ENCODE assay signal across 1 cellular context in genomic region chr6:5025911-5026819, GRCh38.
TF ChIP-seq lines count a peak whose summit lies in the region.

No MANE protein-coding gene starts in this region.

TF ChIP-seq in HEK293, 187 proteins besides CTCF, POLR2A, EP300 and RAD21 (continued from another document and continues in another):
- TF ChIP-seq, protein P1, sequence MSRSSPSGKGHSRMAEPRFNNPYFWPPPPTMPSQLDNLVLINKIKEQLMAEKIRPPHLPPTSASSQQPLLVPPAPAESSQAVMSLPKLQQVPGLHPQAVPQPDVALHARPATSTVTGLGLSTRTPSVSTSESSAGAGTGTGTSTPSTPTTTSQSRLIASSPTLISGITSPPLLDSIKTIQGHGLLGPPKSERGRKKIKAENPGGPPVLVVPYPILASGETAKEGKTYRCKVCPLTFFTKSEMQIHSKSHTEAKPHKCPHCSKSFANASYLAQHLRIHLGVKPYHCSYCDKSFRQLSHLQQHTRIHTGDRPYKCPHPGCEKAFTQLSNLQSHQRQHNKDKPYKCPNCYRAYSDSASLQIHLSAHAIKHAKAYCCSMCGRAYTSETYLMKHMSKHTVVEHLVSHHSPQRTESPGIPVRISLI (tag by site-specific recombination; IDR thresholded peaks at IDR 0.05), result no peak
- TF ChIP-seq, protein P2, sequence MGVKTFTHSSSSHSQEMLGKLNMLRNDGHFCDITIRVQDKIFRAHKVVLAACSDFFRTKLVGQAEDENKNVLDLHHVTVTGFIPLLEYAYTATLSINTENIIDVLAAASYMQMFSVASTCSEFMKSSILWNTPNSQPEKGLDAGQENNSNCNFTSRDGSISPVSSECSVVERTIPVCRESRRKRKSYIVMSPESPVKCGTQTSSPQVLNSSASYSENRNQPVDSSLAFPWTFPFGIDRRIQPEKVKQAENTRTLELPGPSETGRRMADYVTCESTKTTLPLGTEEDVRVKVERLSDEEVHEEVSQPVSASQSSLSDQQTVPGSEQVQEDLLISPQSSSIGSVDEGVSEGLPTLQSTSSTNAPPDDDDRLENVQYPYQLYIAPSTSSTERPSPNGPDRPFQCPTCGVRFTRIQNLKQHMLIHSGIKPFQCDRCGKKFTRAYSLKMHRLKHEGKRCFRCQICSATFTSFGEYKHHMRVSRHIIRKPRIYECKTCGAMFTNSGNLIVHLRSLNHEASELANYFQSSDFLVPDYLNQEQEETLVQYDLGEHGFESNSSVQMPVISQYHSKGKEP (tag by site-specific recombination; IDR thresholded peaks at IDR 0.05), result peak; percentile 75
- TF ChIP-seq SCRT2 (tag by site-specific recombination; IDR thresholded peaks at IDR 0.05) (no peak), ZNF416 (tag by site-specific recombination; IDR thresholded peaks at IDR 0.05) (no peak), ZNF843 (tag by site-specific recombination; IDR thresholded peaks at IDR 0.05) (no peak), REPIN1 (tag by site-specific recombination; IDR thresholded peaks at IDR 0.05; ENCODE audit: low read depth) (no peak), TCF7L2 (IDR thresholded peaks at IDR 0.05; ENCODE audit: borderline replicate concordance, low read depth, low read length) (no peak), ZNF148 (tag by site-specific recombination; IDR thresholded peaks at IDR 0.05; ENCODE audit: borderline replicate concordance) (no peak), KLF7 (tag by site-specific recombination; IDR thresholded peaks at IDR 0.05; ENCODE audit: borderline replicate concordance) (no peak), MZF1 (tag by site-specific recombination; IDR thresholded peaks at IDR 0.05; ENCODE audit: borderline replicate concordance) (no peak), ZNF311 (tag by site-specific recombination; IDR thresholded peaks at IDR 0.05; ENCODE audit: borderline replicate concordance) (no peak), ZNF677 (tag by site-specific recombination; IDR thresholded peaks at IDR 0.05) (no peak), KLF16 (tag by site-specific recombination; IDR thresholded peaks at IDR 0.05) (no peak), ZNF777 (tag by site-specific recombination; IDR thresholded peaks at IDR 0.05; ENCODE audit: borderline replicate concordance) (no peak), IKZF3 (tag by site-specific recombination; IDR thresholded peaks at IDR 0.05) (peak; percentile 38), FEZF1 (tag by site-specific recombination; IDR thresholded peaks at IDR 0.05) (no peak), ZNF239 (tag by site-specific recombination; IDR thresholded peaks at IDR 0.05) (no peak), PBX3 (CRISPR knock-in tag; IDR thresholded peaks at IDR 0.05) (no peak), ZNF501 (tag by site-specific recombination; IDR thresholded peaks at IDR 0.05) (no peak), ZBTB7A (tag by site-specific recombination; IDR thresholded peaks at IDR 0.05; ENCODE audit: low read depth) (no peak; the same call in 1 of the 2 replicates), RBAK (tag by site-specific recombination; IDR thresholded peaks at IDR 0.05) (no peak), SP2 (tag by site-specific recombination; IDR thresholded peaks at IDR 0.05) (peak; percentile 50), HOXD13 (CRISPR knock-in tag; IDR thresholded peaks at IDR 0.05; ENCODE audit: borderline replicate concordance) (no peak), ZNF354C (tag by site-specific recombination; IDR thresholded peaks at IDR 0.05; ENCODE audit: borderline replicate concordance, low read depth) (no peak), SP3 (tag by site-specific recombination; IDR thresholded peaks at IDR 0.05) (0 out of 2 replicates have a peak, but pooled peaks have one; percentile 19), ZBTB11 (tag by site-specific recombination; conservative IDR thresholded peaks at IDR 0.05; ENCODE audit: low read depth) (no peak), PATZ1 (tag by site-specific recombination; IDR thresholded peaks at IDR 0.05) (peak; percentile 87), ZBTB21 (tag by site-specific recombination; IDR thresholded peaks at IDR 0.05) (0 out of 2 replicates have a peak, but pooled peaks have one; percentile 7), GLI4 (tag by site-specific recombination; IDR thresholded peaks at IDR 0.05) (no peak), GFI1B (tag by site-specific recombination; IDR thresholded peaks at IDR 0.05) (no peak), ZNF324 (tag by site-specific recombination; IDR thresholded peaks at IDR 0.05) (no peak), ZNF660 (tag by site-specific recombination; IDR thresholded peaks at IDR 0.05) (no peak), ZNF350 (tag by site-specific recombination; IDR thresholded peaks at IDR 0.05) (no peak), SCRT1 (tag by site-specific recombination; IDR thresholded peaks at IDR 0.05; ENCODE audit: borderline replicate concordance) (no peak), ZNF121 (tag by site-specific recombination; IDR thresholded peaks at IDR 0.05) (no peak), ZFP69B (tag by site-specific recombination; IDR thresholded peaks at IDR 0.05) (no peak)
- TF ChIP-seq, protein P3, sequence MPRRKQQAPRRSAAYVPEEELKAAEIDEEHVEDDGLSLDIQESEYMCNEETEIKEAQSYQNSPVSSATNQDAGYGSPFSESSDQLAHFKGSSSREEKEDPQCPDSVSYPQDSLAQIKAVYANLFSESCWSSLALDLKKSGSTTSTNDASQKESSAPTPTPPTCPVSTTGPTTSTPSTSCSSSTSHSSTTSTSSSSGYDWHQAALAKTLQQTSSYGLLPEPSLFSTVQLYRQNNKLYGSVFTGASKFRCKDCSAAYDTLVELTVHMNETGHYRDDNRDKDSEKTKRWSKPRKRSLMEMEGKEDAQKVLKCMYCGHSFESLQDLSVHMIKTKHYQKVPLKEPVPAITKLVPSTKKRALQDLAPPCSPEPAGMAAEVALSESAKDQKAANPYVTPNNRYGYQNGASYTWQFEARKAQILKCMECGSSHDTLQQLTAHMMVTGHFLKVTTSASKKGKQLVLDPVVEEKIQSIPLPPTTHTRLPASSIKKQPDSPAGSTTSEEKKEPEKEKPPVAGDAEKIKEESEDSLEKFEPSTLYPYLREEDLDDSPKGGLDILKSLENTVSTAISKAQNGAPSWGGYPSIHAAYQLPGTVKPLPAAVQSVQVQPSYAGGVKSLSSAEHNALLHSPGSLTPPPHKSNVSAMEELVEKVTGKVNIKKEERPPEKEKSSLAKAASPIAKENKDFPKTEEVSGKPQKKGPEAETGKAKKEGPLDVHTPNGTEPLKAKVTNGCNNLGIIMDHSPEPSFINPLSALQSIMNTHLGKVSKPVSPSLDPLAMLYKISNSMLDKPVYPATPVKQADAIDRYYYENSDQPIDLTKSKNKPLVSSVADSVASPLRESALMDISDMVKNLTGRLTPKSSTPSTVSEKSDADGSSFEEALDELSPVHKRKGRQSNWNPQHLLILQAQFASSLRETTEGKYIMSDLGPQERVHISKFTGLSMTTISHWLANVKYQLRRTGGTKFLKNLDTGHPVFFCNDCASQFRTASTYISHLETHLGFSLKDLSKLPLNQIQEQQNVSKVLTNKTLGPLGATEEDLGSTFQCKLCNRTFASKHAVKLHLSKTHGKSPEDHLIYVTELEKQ (tag by site-specific recombination; IDR thresholded peaks at IDR 0.05; ENCODE audit: borderline replicate concordance), result no peak
- TF ChIP-seq, protein P4, sequence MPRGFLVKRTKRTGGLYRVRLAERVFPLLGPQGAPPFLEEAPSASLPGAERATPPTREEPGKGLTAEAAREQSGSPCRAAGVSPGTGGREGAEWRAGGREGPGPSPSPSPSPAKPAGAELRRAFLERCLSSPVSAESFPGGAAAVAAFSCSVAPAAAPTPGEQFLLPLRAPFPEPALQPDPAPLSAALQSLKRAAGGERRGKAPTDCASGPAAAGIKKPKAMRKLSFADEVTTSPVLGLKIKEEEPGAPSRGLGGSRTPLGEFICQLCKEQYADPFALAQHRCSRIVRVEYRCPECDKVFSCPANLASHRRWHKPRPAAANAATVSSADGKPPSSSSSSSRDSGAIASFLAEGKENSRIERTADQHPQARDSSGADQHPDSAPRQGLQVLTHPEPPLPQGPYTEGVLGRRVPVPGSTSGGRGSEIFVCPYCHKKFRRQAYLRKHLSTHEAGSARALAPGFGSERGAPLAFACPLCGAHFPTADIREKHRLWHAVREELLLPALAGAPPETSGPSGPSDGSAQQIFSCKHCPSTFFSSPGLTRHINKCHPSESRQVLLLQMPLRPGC (tag by site-specific recombination; IDR thresholded peaks at IDR 0.05), result no peak
- TF ChIP-seq, protein P5, sequence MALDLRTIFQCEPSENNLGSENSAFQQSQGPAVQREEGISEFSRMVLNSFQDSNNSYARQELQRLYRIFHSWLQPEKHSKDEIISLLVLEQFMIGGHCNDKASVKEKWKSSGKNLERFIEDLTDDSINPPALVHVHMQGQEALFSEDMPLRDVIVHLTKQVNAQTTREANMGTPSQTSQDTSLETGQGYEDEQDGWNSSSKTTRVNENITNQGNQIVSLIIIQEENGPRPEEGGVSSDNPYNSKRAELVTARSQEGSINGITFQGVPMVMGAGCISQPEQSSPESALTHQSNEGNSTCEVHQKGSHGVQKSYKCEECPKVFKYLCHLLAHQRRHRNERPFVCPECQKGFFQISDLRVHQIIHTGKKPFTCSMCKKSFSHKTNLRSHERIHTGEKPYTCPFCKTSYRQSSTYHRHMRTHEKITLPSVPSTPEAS (tag by site-specific recombination; IDR thresholded peaks at IDR 0.05), result no peak
- TF ChIP-seq, protein P6, sequence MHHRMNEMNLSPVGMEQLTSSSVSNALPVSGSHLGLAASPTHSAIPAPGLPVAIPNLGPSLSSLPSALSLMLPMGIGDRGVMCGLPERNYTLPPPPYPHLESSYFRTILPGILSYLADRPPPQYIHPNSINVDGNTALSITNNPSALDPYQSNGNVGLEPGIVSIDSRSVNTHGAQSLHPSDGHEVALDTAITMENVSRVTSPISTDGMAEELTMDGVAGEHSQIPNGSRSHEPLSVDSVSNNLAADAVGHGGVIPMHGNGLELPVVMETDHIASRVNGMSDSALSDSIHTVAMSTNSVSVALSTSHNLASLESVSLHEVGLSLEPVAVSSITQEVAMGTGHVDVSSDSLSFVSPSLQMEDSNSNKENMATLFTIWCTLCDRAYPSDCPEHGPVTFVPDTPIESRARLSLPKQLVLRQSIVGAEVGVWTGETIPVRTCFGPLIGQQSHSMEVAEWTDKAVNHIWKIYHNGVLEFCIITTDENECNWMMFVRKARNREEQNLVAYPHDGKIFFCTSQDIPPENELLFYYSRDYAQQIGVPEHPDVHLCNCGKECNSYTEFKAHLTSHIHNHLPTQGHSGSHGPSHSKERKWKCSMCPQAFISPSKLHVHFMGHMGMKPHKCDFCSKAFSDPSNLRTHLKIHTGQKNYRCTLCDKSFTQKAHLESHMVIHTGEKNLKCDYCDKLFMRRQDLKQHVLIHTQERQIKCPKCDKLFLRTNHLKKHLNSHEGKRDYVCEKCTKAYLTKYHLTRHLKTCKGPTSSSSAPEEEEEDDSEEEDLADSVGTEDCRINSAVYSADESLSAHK (tag by site-specific recombination; IDR thresholded peaks at IDR 0.05), result no peak
